In genomic region chr6:117971637-117972036, GRCh38 we compare ENCODE assay signal across 36 cellular contexts.
DNase-seq lines count a peak whose midpoint lies in the region; ATAC-seq, FAIRE-seq and TF ChIP-seq lines count a peak whose summit lies in the region.
"Had no signal": no experiment of that assay in that cellular context is flagged by ENCODE, and none has a peak within 500 bp of the region (broad histone marks: within the 10 kb centered on the region; RNA-seq: fewer than 3 reads in every experiment).

No MANE protein-coding gene starts in this region.

- intact Hi-C loops in K562 (cut with micrococcal nuclease), result no loop called here

- DNase-seq in A549 (ENCODE audit: low read depth in 1 of 2, low spot score in 1 of 2) (no peak), K562 (ENCODE audit: extremely low read depth in 1 of 4, low spot score in 3 of 4) (no peak), endodermal cell (no peak), NCI-H69 (lab: John Stamatoyannopoulos, UW) (no peak), anterior cingulate cortex (lab: John Stamatoyannopoulos, UW) (no peak), A172 (ENCODE audit: low spot score) (no peak), activated gamma-delta T cell (lab: John Stamatoyannopoulos, UW) (no peak)
- DNase-seq: 8988T; ACHN; AML-193; BE2C; C1 segment of cervical spinal cord; Caco-2; Calu3; CD4-positive, alpha-beta memory T cell; CD4-positive, alpha-beta T cell; CD4-positive, CD25-positive, alpha-beta regulatory T cell; CD8-positive, alpha-beta memory T cell; CD8-positive, alpha-beta T cell; COR-L47; DMS 273 treated with DMSO at 0.1 percent for 48 hours; DMS153; DMS53; DMS79; DMS79 treated with DMSO at 0.1 percent for 48 hours; DND-41; EL had no signal

- no peak for TF ChIP-seq CTCF in A549 (IDR thresholded peaks at IDR 0.05)
- no peak for TF ChIP-seq CTCF in HEK293 (tag by site-specific recombination; IDR thresholded peaks at IDR 0.05)
- no peak for TF ChIP-seq CTCF in K562 (IDR thresholded peaks at IDR 0.05 in 2 of 3, conservative IDR thresholded peaks at IDR 0.05 in 1 of 3; ENCODE audit: insufficient read depth in 2 of 3, low read depth in 1 of 3, low read length in 3 of 3)
- TF ChIP-seq CTCF in endodermal cell (conservative IDR thresholded peaks at IDR 0.05), result no peak

- in situ Hi-C loops in K562 (cut with MboI), result no loop called here

- POLR2A ChIA-PET in A549 (lab: Yijun Ruan, JAX), result no interaction called here
- POLR2A ChIA-PET in HEK293 (lab: Yijun Ruan, JAX), result no interaction called here
- POLR2A ChIA-PET in K562 (lab: Yijun Ruan, JAX), result interaction anchor here (0.6 kb wide), 1 partner anchor 11 kb away, joined by 3 read pairs; no protein-coding TSS in a partner anchor

- TF ChIP-seq POLR2A in A549 (IDR thresholded peaks at IDR 0.05; ENCODE audit: low read length) (no peak), K562 (conservative IDR thresholded peaks at IDR 0.05) (no peak)

- peaks cover 35% of the 10 kb centered on the region for H3K9me3 Mint-ChIP-seq in endodermal cell

- H3K36me3 Mint-ChIP-seq in endodermal cell (ENCODE audit: low read depth), result peaks cover 2% of the 10 kb centered on the region
- H3K36me3 Mint-ChIP-seq: CD14-positive monocyte; CD4-positive, alpha-beta memory T cell; CD4-positive, CD25-positive, alpha-beta regulatory T cell; CD8-positive, alpha-beta memory T cell; CD8-positive, alpha-beta T cell had no signal

- TF ChIP-seq EP300 in A549 (IDR thresholded peaks at IDR 0.05) (no peak), K562 (IDR thresholded peaks at IDR 0.05; ENCODE audit: low read length) (no peak)

- no peak for TF ChIP-seq RAD21 in A549 (conservative IDR thresholded peaks at IDR 0.05 in 1 of 2, IDR thresholded peaks at IDR 0.05 in 1 of 2)
- TF ChIP-seq RAD21 in K562 (CRISPR knock-in tag; conservative IDR thresholded peaks at IDR 0.05 in 1 of 2, IDR thresholded peaks at IDR 0.05 in 1 of 2), result no peak

- H3K4me3 ChIP-seq in A549 (no peak overlapping the region), HEK293 (ENCODE audit: low read depth, low read length) (no peak overlapping the region), K562 (no peak overlapping the region), endodermal cell (ENCODE audit: low read length) (peak overlapping the region; percentile 13)
- H3K4me3 ChIP-seq: BLaER1; BLaER1 treated with 17β-estradiol and CSF1 and Interleukin-3, amounts not matched to agents 10 nM and 100 nM had no signal

- H3K4me2 ChIP-seq in A549 (no peak overlapping the region), K562 (ENCODE audit: insufficient read depth, low read length) (no peak overlapping the region)
- H3K4me2 ChIP-seq: BLaER1; BLaER1 treated with 17β-estradiol and CSF1 and Interleukin-3, amounts not matched to agents 10 nM and 100 nM had no signal

- H2AFZ ChIP-seq in K562 (ENCODE audit: low read depth, low read length), result no peak overlapping the region

- no peaks in the 10 kb centered on the region for H3K9me1 ChIP-seq in K562 (ENCODE audit: control insufficient read depth, insufficient read depth, low read length)

- H3K9ac ChIP-seq in K562 (ENCODE audit: insufficient read depth in 1 of 2, low read depth in 2 of 2, low read length in 2 of 2) (no peak overlapping the region), endodermal cell (ENCODE audit: extremely low read depth, low read length, poor library complexity, severe bottlenecking) (no peak overlapping the region)
- H3K9ac ChIP-seq: BLaER1; BLaER1 treated with 17β-estradiol and CSF1 and Interleukin-3, amounts not matched to agents 10 nM and 100 nM had no signal

- no peaks in the 10 kb centered on the region for H4K20me1 ChIP-seq in K562 (replicated peaks; ENCODE audit: control insufficient read depth, insufficient read depth, low read length)
- H4K20me1 ChIP-seq: BLaER1; BLaER1 treated with 17β-estradiol and CSF1 and Interleukin-3, amounts not matched to agents 10 nM and 100 nM had no signal

- H3K4me1 ChIP-seq in A549 (no peaks in the 10 kb centered on the region), HEK293 (ENCODE audit: control insufficient read depth, insufficient read depth, low read length) (no peaks in the 10 kb centered on the region), K562 (replicated peaks in 1 of 2; ENCODE audit: control insufficient read depth in 2 of 2, insufficient read depth in 2 of 2, low read length in 2 of 2) (no peaks in the 10 kb centered on the region), endodermal cell (ENCODE audit: control insufficient read depth, insufficient read depth, low read length) (no peaks in the 10 kb centered on the region)
- H3K4me1 ChIP-seq: BLaER1; BLaER1 treated with 17β-estradiol and CSF1 and Interleukin-3, amounts not matched to agents 10 nM and 100 nM; Caco-2 had no signal

- CTCF ChIA-PET in A549 (lab: Yijun Ruan, JAX), result no interaction called here
- CTCF ChIA-PET in HEK293 (lab: Yijun Ruan, JAX), result interaction anchor here (1.0 kb wide), 1 partner anchor 11 kb away, joined by 5 read pairs; no protein-coding TSS in a partner anchor
- CTCF ChIA-PET in K562 (lab: Yijun Ruan, JAX; ENCODE audit: low intra/inter-chr PET ratio), result no interaction called here

- H3K27ac Mint-ChIP-seq in endodermal cell, result no peak overlapping the region
- H3K27ac Mint-ChIP-seq: B cell; CD14-positive monocyte; CD4-positive, alpha-beta memory T cell; CD4-positive, alpha-beta T cell; CD8-positive, alpha-beta memory T cell; CD8-positive, alpha-beta T cell had no signal

- FAIRE-seq in A549 (lab: Jason Lieb, UNC) (no peak), K562 (lab: Jason Lieb, UNC) (no peak)
- FAIRE-seq: A204.1, D721Med had no signal

- no peaks in the 10 kb centered on the region for H3K4me1 Mint-ChIP-seq in endodermal cell
- H3K4me1 Mint-ChIP-seq: B cell; CD14-positive monocyte; CD4-positive, alpha-beta memory T cell; CD4-positive, CD25-positive, alpha-beta regulatory T cell; CD8-positive, alpha-beta memory T cell had no signal

- no TSS peak for BruUV-seq in K562 (replicated peaks; lab: Mats Ljungman, UMichigan)

- H3K27ac ChIP-seq in A549 (no peak overlapping the region), HEK293 (ENCODE audit: extremely low read depth, low read depth, low read length) (no peak overlapping the region), K562 (ENCODE audit: extremely low read depth, low read depth, low read length) (no peak overlapping the region), endodermal cell (ENCODE audit: low read depth, low read length) (no peak overlapping the region)
- H3K27ac ChIP-seq: 22Rv1; BLaER1; BLaER1 treated with 17β-estradiol and CSF1 and Interleukin-3, amounts not matched to agents 10 nM and 100 nM; C4-2B had no signal

- H3K4me3 Mint-ChIP-seq in endodermal cell, result no peak overlapping the region
- H3K4me3 Mint-ChIP-seq: B cell; CD14-positive monocyte; CD4-positive, alpha-beta memory T cell; CD4-positive, alpha-beta T cell; CD4-positive, CD25-positive, alpha-beta regulatory T cell; CD8-positive, alpha-beta memory T cell; CD8-positive, alpha-beta T cell had no signal

- H3K36me3 ChIP-seq in HEK293 (ENCODE audit: control insufficient read depth in 2 of 2, insufficient read depth in 1 of 2, low read length in 2 of 2) (no peaks in the 10 kb centered on the region), K562 (ENCODE audit: control insufficient read depth, insufficient read depth, low read length) (no peaks in the 10 kb centered on the region), endodermal cell (ENCODE audit: control insufficient read depth, insufficient read depth, low read length) (no peaks in the 10 kb centered on the region)
- H3K36me3 ChIP-seq: BE2C, BLaER1 had no signal

- H3K9me3 ChIP-seq in A549 (no peaks in the 10 kb centered on the region), HEK293 (ENCODE audit: control insufficient read depth, insufficient read depth, low read depth, low read length) (no peaks in the 10 kb centered on the region; the same call in 1 of the 2 replicates), K562 (replicated peaks; ENCODE audit: control insufficient read depth, insufficient read depth, low read depth, low read length) (no peaks in the 10 kb centered on the region), endodermal cell (ENCODE audit: control insufficient read depth, low read length) (peaks cover 31% of the 10 kb centered on the region)
- H3K9me3 ChIP-seq: BE2C, Caco-2 had no signal

- H3K27me3 ChIP-seq in K562 (ENCODE audit: control insufficient read depth in 2 of 2, insufficient read depth in 2 of 2, low read length in 2 of 2) (no peaks in the 10 kb centered on the region), endodermal cell (ENCODE audit: control insufficient read depth, insufficient read depth, low read length, poor library complexity, severe bottlenecking) (no peaks in the 10 kb centered on the region)
- H3K27me3 ChIP-seq: BE2C; BLaER1; BLaER1 treated with 17β-estradiol and CSF1 and Interleukin-3, amounts not matched to agents 10 nM and 100 nM had no signal

- no peaks in the 10 kb centered on the region for H3K27me3 Mint-ChIP-seq in endodermal cell (ENCODE audit: insufficient read depth)
- H3K27me3 Mint-ChIP-seq: B cell had no signal

- ATAC-seq in A549, result no peak
- no peak for ATAC-seq in K562
- ATAC-seq: CD8-positive, alpha-beta T cell had no signal

- no peaks in the 10 kb centered on the region for H3K79me2 ChIP-seq in K562 (ENCODE audit: control insufficient read depth, insufficient read depth, low read length)

TF ChIP-seq in A549, 52 proteins besides CTCF, POLR2A, EP300 and RAD21:
- TF ChIP-seq ZFP36 (IDR thresholded peaks at IDR 0.05; ENCODE audit: borderline replicate concordance, partially characterized antibody) (peak; percentile 29), CHD2 (IDR thresholded peaks at IDR 0.05; ENCODE audit: low read length, partially characterized antibody) (no peak)

TF ChIP-seq in K562, 482 proteins besides CTCF, POLR2A, EP300 and RAD21:
- no peak for TF ChIP-seq SAP30 (IDR thresholded peaks at IDR 0.05; ENCODE audit: borderline replicate concordance, insufficient read depth, low read depth, low read length, poor library complexity, severe bottlenecking)
- no peak for TF ChIP-seq ZBTB8A (IDR thresholded peaks at IDR 0.05; ENCODE audit: partially characterized antibody)
- no peak for TF ChIP-seq NFRKB (IDR thresholded peaks at IDR 0.05; ENCODE audit: low read depth)
- no peak for TF ChIP-seq ZC3H8 (IDR thresholded peaks at IDR 0.05)
- TF ChIP-seq ZFP36 (IDR thresholded peaks at IDR 0.05; ENCODE audit: low read depth, low read length, partially characterized antibody), result peak; percentile 28
- TF ChIP-seq FOS (IDR thresholded peaks at IDR 0.05; ENCODE audit: extremely low read depth, insufficient read length), result no peak
- no peak for TF ChIP-seq XRCC3 (IDR thresholded peaks at IDR 0.05)
- TF ChIP-seq ZC3H11A (IDR thresholded peaks at IDR 0.05; ENCODE audit: low read depth, low read length), result no peak
